In genomic region chr6:131250121-131250520, GRCh38 we compare ENCODE assay signal across 8 cellular contexts.
DNase-seq lines count a peak whose midpoint lies in the region; ATAC-seq and TF ChIP-seq lines count a peak whose summit lies in the region.

No MANE protein-coding gene starts in this region.

- no peaks in the 10 kb centered on the region for H3K27me3 Mint-ChIP-seq in activated naive CD8-positive, alpha-beta T cell treated with anti-CD3 and anti-CD28 coated beads, Interleukin-2, amount 10 ng/mL, durations not matched to agents 7 days and 5 days

- peak overlapping the region in 1 of 12 donors; percentile 21 for H3K27ac ChIP-seq in heart left ventricle

- WGBS in heart left ventricle, 4 donors: 5 to 15% (median 8%) methylated on average over 8 to 9 of the region's 9 CpGs

- no peaks in the 10 kb centered on the region for H3K27me3 ChIP-seq in heart left ventricle

- TF ChIP-seq CTCF in AG09309 (IDR thresholded peaks at IDR 0.05; ENCODE audit: control insufficient read depth, insufficient read depth, low read depth, low read length, missing control alignments) (no peak), heart left ventricle (IDR thresholded peaks at IDR 0.05) (no peak), omental fat pad (IDR thresholded peaks at IDR 0.05) (no peak)

- no peaks in the 10 kb centered on the region for H3K9me3 ChIP-seq in heart left ventricle

- H3K4me3 ChIP-seq in AG09309 (ENCODE audit: control insufficient read depth, low read depth, low read length) (peak overlapping the region; percentile 19), heart left ventricle (peak overlapping the region in 11 of 12 donors; percentile 12 to 55 (median 43))

- peak overlapping the region; percentile 45 for H3K4me3 Mint-ChIP-seq in activated naive CD8-positive, alpha-beta T cell treated with anti-CD3 and anti-CD28 coated beads, Interleukin-2, amount 10 ng/mL, durations not matched to agents 7 days and 5 days

- intact Hi-C loops in heart left ventricle (cut with DNase I): no loop called here

- peaks cover 19% of the 10 kb centered on the region for H3K4me1 Mint-ChIP-seq in activated naive CD8-positive, alpha-beta T cell treated with anti-CD3 and anti-CD28 coated beads, Interleukin-2, amount 10 ng/mL, durations not matched to agents 7 days and 5 days

- TF ChIP-seq POLR2A in heart left ventricle (IDR thresholded peaks at IDR 0.05): no peak

- H3K4me1 ChIP-seq in heart left ventricle: peaks cover 0 to 23% (median 9%) of the 10 kb centered on the region in 12 donors

- H3K9me3 Mint-ChIP-seq in activated naive CD8-positive, alpha-beta T cell treated with anti-CD3 and anti-CD28 coated beads, Interleukin-2, amount 10 ng/mL, durations not matched to agents 7 days and 5 days: peaks cover 2% of the 10 kb centered on the region

- peak; percentile 68 for ATAC-seq in HG03571 (IDR thresholded peaks at IDR 0.05; ENCODE audit: unreplicated experiment)
- peak; percentile 56 for ATAC-seq in activated naive CD8-positive, alpha-beta T cell treated with anti-CD3 and anti-CD28 coated beads, Interleukin-2, amount 10 ng/mL, durations not matched to agents 7 days and 5 days (ENCODE audit: low read depth)
- ATAC-seq in heart left ventricle: peak; percentile 60 to 98 (median 94)
- peak; percentile 78 for ATAC-seq in omental fat pad (ENCODE audit: low FRiP score)

- POLR2A ChIA-PET in activated naive CD8-positive, alpha-beta T cell treated with anti-CD3 and anti-CD28 coated beads, Interleukin-2, amount 10 ng/mL, durations not matched to agents 7 days and 5 days (lab: Charles Lee): no interaction called here

- no peak overlapping the region for H3K27ac Mint-ChIP-seq in activated naive CD8-positive, alpha-beta T cell treated with anti-CD3 and anti-CD28 coated beads, Interleukin-2, amount 10 ng/mL, durations not matched to agents 7 days and 5 days

- peak; percentile 13 for DNase-seq in AG09309 (ENCODE audit: low read depth)
- DNase-seq in GM19238 (ENCODE audit: insufficient read length, low spot score): peak; percentile 10
- peak; percentile 30 for DNase-seq in activated naive CD8-positive, alpha-beta T cell treated with anti-CD3 and anti-CD28 coated beads, Interleukin-2, amount 10 ng/mL, durations not matched to agents 7 days and 5 days
- DNase-seq in heart left ventricle: peak; percentile 49 to 71 (median 61)
- no peak for DNase-seq in omental fat pad (ENCODE audit: low spot score)
- no peak for DNase-seq in NCI-H187 treated with DMSO at 0.1 percent for 48 hours (lab: John Stamatoyannopoulos, UW)
- no peak for DNase-seq in COR-L47 (lab: John Stamatoyannopoulos, UW)

- peaks cover 17% of the 10 kb centered on the region for H3K36me3 Mint-ChIP-seq in activated naive CD8-positive, alpha-beta T cell treated with anti-CD3 and anti-CD28 coated beads, Interleukin-2, amount 10 ng/mL, durations not matched to agents 7 days and 5 days

- no peaks in the 10 kb centered on the region for H3K36me3 ChIP-seq in heart left ventricle

Comparison
In these comparisons a context has a peak if more than half of its experiments do, and no peak if none do; other contexts are left out.
1. DNase-seq: peak in AG09309 (single experiment), GM19238 (single experiment), activated naive CD8-positive, alpha-beta T cell treated with anti-CD3 and anti-CD28 coated beads, Interleukin-2, amount 10 ng/mL, durations not matched to agents 7 days and 5 days (single experiment) and heart left ventricle (5 of 5); none in omental fat pad (single experiment), NCI-H187 treated with DMSO at 0.1 percent for 48 hours (single experiment) and COR-L47 (single experiment).
2. Peak in every context shown above with its lines, with median percentiles within 50 percentile points of each other: ATAC-seq.